ENCODE assay signal across 15 cellular contexts in the genomic region with DNA sequence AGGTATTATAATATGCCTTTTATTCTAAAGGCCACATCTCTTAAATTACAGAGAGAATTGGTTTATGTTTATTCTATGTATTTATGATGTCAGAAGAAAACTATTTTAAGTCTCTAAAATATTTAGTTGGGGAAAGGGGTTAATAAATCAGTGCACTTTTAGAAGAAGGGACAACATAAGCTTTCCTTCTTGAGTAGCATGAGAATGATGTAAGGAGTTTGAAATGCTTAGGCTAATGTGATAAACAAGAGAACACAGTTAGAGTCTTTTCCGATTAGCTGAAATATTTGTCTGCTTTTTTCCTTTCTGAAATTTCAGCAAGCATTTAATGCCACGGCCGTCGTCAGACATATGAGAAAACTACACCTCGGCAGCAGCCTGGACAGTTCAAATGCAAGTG.
DNase-seq lines count a peak whose midpoint lies in the region; FAIRE-seq and TF ChIP-seq lines count a peak whose summit lies in the region.
"Had no signal": no experiment of that assay in that cellular context is flagged by ENCODE, and none has a peak within 500 bp of the region (broad histone marks: within the 10 kb centered on the region; RNA-seq: fewer than 3 reads in every experiment).

No MANE protein-coding gene starts in this region.

- peaks cover 5% of the 10 kb centered on the region for H3K9me3 Mint-ChIP-seq in astrocyte (ENCODE audit: unreplicated experiment)
- H3K9me3 Mint-ChIP-seq: GM23338 had no signal

- H3K4me2 ChIP-seq in astrocyte (ENCODE audit: low read length) = no peak overlapping the region
- no peak overlapping the region for H3K4me2 ChIP-seq in hepatocyte
- H3K4me2 ChIP-seq in smooth muscle cell = peak overlapping the region; percentile 66
- H3K4me2 ChIP-seq: GM23338 had no signal

- peaks cover 30% of the 10 kb centered on the region for H3K36me3 Mint-ChIP-seq in astrocyte (ENCODE audit: low read depth, unreplicated experiment)

- DNase-seq in AG04450 (ENCODE audit: low read depth, low spot score) (peak; percentile 33), astrocyte (ENCODE audit: low read depth) (peak; percentile 23), hepatocyte (ENCODE audit: low spot score) (no peak), smooth muscle cell (lab: John Stamatoyannopoulos, UW; ENCODE audit: unreplicated experiment) (no peak), GM10248 (ENCODE audit: extremely low spot score) (no peak), kidney (no peak), glomerular visceral epithelial cell (ENCODE audit: extremely low spot score) (no peak)
- DNase-seq: DMS79, KBM-7, NCI-H1105, NCI-H1694, NCI-H510A treated with DMSO at 0.1 percent for 48 hours, SHP77 had no signal

- H3K4me1 Mint-ChIP-seq in astrocyte (ENCODE audit: low read depth, unreplicated experiment) = peaks cover 21% of the 10 kb centered on the region
- H3K4me1 Mint-ChIP-seq: GM23338 had no signal

- POLR2A ChIA-PET in AG04450 (lab: Yijun Ruan, JAX) = interaction anchor here (0.5 to 1.0 kb wide), 2 partner anchors 118 to 597 kb away, joined by 3 to 5 read pairs; no protein-coding TSS in a partner anchor
- POLR2A ChIA-PET in GM10248 (lab: Yijun Ruan, JAX) = no interaction called here

- H2AFZ ChIP-seq in astrocyte (ENCODE audit: low read depth, low read length) = no peak overlapping the region
- no peak overlapping the region for H2AFZ ChIP-seq in hepatocyte
- no peak overlapping the region for H2AFZ ChIP-seq in smooth muscle cell (ENCODE audit: low read depth)
- H2AFZ ChIP-seq: GM23338 had no signal

- intact Hi-C loops in kidney (cut with DNase I) = no loop called here

- TF ChIP-seq CTCF in AG04450 (IDR thresholded peaks at IDR 0.05; ENCODE audit: low read depth, low read length) (no peak), astrocyte (IDR thresholded peaks at IDR 0.05; ENCODE audit: insufficient read depth, low read depth, low read length) (no peak), hepatocyte (IDR thresholded peaks at IDR 0.05; ENCODE audit: poor library complexity) (no peak), smooth muscle cell (IDR thresholded peaks at IDR 0.05; ENCODE audit: borderline replicate concordance, insufficient read depth, poor library complexity, severe bottlenecking) (no peak), GM10248 (IDR thresholded peaks at IDR 0.05; ENCODE audit: control extremely low read depth, extremely low read depth, low read depth, missing control alignments) (no peak), kidney (IDR thresholded peaks at IDR 0.05; ENCODE audit: borderline replicate concordance, extremely low read depth, insufficient read depth) (no peak)

- FAIRE-seq in astrocyte (lab: Jason Lieb, UNC) (no peak), kidney (lab: Jason Lieb, UNC) (no peak)

- H3K9me2 ChIP-seq in hepatocyte (replicated peaks; ENCODE audit: insufficient read depth) = no peaks in the 10 kb centered on the region

- H3K36me3 ChIP-seq in astrocyte (ENCODE audit: insufficient read depth, low read length) = peaks cover 2% of the 10 kb centered on the region
- H3K36me3 ChIP-seq in hepatocyte (replicated peaks; ENCODE audit: insufficient read depth, low read depth) = no peaks in the 10 kb centered on the region
- H3K36me3 ChIP-seq in smooth muscle cell (ENCODE audit: low read depth) = no peaks in the 10 kb centered on the region
- no peaks in the 10 kb centered on the region for H3K36me3 ChIP-seq in kidney (ENCODE audit: control insufficient read depth in 1 of 2, insufficient read depth in 2 of 2, low read length in 2 of 2)

- H3K9me3 ChIP-seq in AG04450 (ENCODE audit: control insufficient read depth, insufficient read depth, low read length) = no peaks in the 10 kb centered on the region; the same call in 1 of the 2 replicates
- no peaks in the 10 kb centered on the region for H3K9me3 ChIP-seq in astrocyte (ENCODE audit: insufficient read depth, low read depth, low read length)
- H3K9me3 ChIP-seq in hepatocyte (ENCODE audit: low read depth) = no peaks in the 10 kb centered on the region
- no peaks in the 10 kb centered on the region for H3K9me3 ChIP-seq in smooth muscle cell (replicated peaks; ENCODE audit: low read depth)
- no peaks in the 10 kb centered on the region for H3K9me3 ChIP-seq in kidney (ENCODE audit: control insufficient read depth in 1 of 2, low read length in 2 of 2)

- CTCF ChIA-PET in AG04450 (lab: Charles Lee) = no interaction called here
- CTCF ChIA-PET in GM10248 (lab: Yijun Ruan, JAX) = no interaction called here

- no peak overlapping the region for H3K4me3 ChIP-seq in AG04450 (ENCODE audit: low read depth, low read length)
- H3K4me3 ChIP-seq in astrocyte (ENCODE audit: insufficient read depth, low read depth, low read length) = no peak overlapping the region
- H3K4me3 ChIP-seq in hepatocyte = no peak overlapping the region
- H3K4me3 ChIP-seq in smooth muscle cell = peak overlapping the region; percentile 2
- H3K4me3 ChIP-seq in kidney (ENCODE audit: low read length in 2 of 2) = no peak overlapping the region
- H3K4me3 ChIP-seq: GM23338 had no signal

- WGBS in hepatocyte (ENCODE audit: low lambda C conversion rate, missing lambda C conversion rate) = 65% methylated on average over 5 of the region's 5 CpGs
- WGBS in smooth muscle cell (ENCODE audit: low lambda C conversion rate) = 20% methylated on average over 5 of the region's 5 CpGs

- peak overlapping the region; percentile 57 for H3K27ac ChIP-seq in AG04450 (ENCODE audit: low read depth, low read length)
- H3K27ac ChIP-seq in astrocyte (ENCODE audit: low read depth, low read length) = no peak overlapping the region
- peak overlapping the region; percentile 40 for H3K27ac ChIP-seq in hepatocyte
- peak overlapping the region; percentile 53 for H3K27ac ChIP-seq in smooth muscle cell (ENCODE audit: low read depth)
- no peak overlapping the region for H3K27ac ChIP-seq in kidney (ENCODE audit: low read depth in 2 of 2, low read length in 2 of 2)
- H3K27ac ChIP-seq: C4-2B had no signal

- no peak overlapping the region for H3K9ac ChIP-seq in astrocyte (ENCODE audit: low read length)
- peak overlapping the region; percentile 26 for H3K9ac ChIP-seq in smooth muscle cell (ENCODE audit: low read depth)
- H3K9ac ChIP-seq in kidney (ENCODE audit: low read length in 2 of 2) = no peak overlapping the region

- peak overlapping the region; percentile 77 for H3K27ac Mint-ChIP-seq in astrocyte (ENCODE audit: unreplicated experiment)
- H3K27ac Mint-ChIP-seq: GM23338 had no signal

- H3F3A ChIP-seq in smooth muscle cell (ENCODE audit: low read depth) = peaks cover 3% of the 10 kb centered on the region

- H3K4me1 ChIP-seq in astrocyte (ENCODE audit: insufficient read depth, low read length) (no peaks in the 10 kb centered on the region), hepatocyte (ENCODE audit: insufficient read depth) (peaks cover 5% of the 10 kb centered on the region), smooth muscle cell (ENCODE audit: low read depth) (no peaks in the 10 kb centered on the region), kidney (ENCODE audit: control insufficient read depth in 1 of 2, insufficient read depth in 1 of 2, low read depth in 1 of 2, low read length in 2 of 2) (no peaks in the 10 kb centered on the region)

- no peak overlapping the region for H3K4me3 Mint-ChIP-seq in astrocyte (ENCODE audit: unreplicated experiment)
- H3K4me3 Mint-ChIP-seq: GM23338 had no signal

- H3K27me3 ChIP-seq in AG04450 (ENCODE audit: control insufficient read depth, insufficient read depth, low read length) = peaks cover 2% of the 10 kb centered on the region
- H3K27me3 ChIP-seq in astrocyte (ENCODE audit: insufficient read depth, low read length) = no peaks in the 10 kb centered on the region
- no peaks in the 10 kb centered on the region for H3K27me3 ChIP-seq in hepatocyte
- no peaks in the 10 kb centered on the region for H3K27me3 ChIP-seq in smooth muscle cell (ENCODE audit: low read depth)

- H4K20me1 ChIP-seq in astrocyte (ENCODE audit: insufficient read depth, low read length) = no peaks in the 10 kb centered on the region
- H4K20me1 ChIP-seq in hepatocyte (ENCODE audit: insufficient read depth, poor library complexity, severe bottlenecking) = no peaks in the 10 kb centered on the region
- H4K20me1 ChIP-seq in smooth muscle cell (ENCODE audit: low read depth) = no peaks in the 10 kb centered on the region

- H3K27me3 Mint-ChIP-seq in astrocyte (ENCODE audit: low read depth, unreplicated experiment) = peaks cover 6% of the 10 kb centered on the region

- H3K79me2 ChIP-seq in astrocyte (ENCODE audit: insufficient read depth, low read length) (no peaks in the 10 kb centered on the region), hepatocyte (no peaks in the 10 kb centered on the region), smooth muscle cell (ENCODE audit: low read depth) (no peaks in the 10 kb centered on the region)

Comparison
In these comparisons a context has a peak if more than half of its experiments do, and no peak if none do; other contexts are left out.
1. DNase-seq: peak in AG04450 (single experiment) and astrocyte (single experiment); none in hepatocyte (single experiment), smooth muscle cell (single experiment), GM10248 (single experiment), kidney (single experiment) and glomerular visceral epithelial cell (single experiment).
2. H3K27ac ChIP-seq: peak in AG04450 (single experiment), hepatocyte (single experiment) and smooth muscle cell (single experiment); none in astrocyte (single experiment) and kidney (0 of 2).